In genomic region chr5:140213370-140213983, GRCh38 we compare ENCODE assay signal across 17 cellular contexts. TPM values are rescaled to one million over a fixed set of nuclear protein-coding genes. Genes with fewer than 3 reads are reported as not detected.
DNase-seq lines count a peak whose midpoint lies in the region; ATAC-seq and FAIRE-seq lines count a peak whose summit lies in the region.
"Had no signal": no experiment of that assay in that cellular context is flagged by ENCODE, and none has a peak within 500 bp of the region (broad histone marks: within the 10 kb centered on the region; RNA-seq: fewer than 3 reads in every experiment).

No MANE protein-coding gene starts in this region.

- peaks cover 0 to 2% (median 0%) of the 10 kb centered on the region in 3 donors for H3K27me3 Mint-ChIP-seq in immature natural killer cell (ENCODE audit: low read depth in 3 of 3)
- H3K27me3 Mint-ChIP-seq: naive thymus-derived CD8-positive, alpha-beta T cell had no signal

- ATAC-seq in GM18861 (IDR thresholded peaks at IDR 0.05; ENCODE audit: unreplicated experiment) (peak; percentile 57), GM21423 (IDR thresholded peaks at IDR 0.05; ENCODE audit: unreplicated experiment) (peak; percentile 59), HG03097 (IDR thresholded peaks at IDR 0.05; ENCODE audit: low FRiP score, unreplicated experiment) (peak; percentile 53), GM18511 (IDR thresholded peaks at IDR 0.05; ENCODE audit: unreplicated experiment) (no peak)
- ATAC-seq: left ventricle myocardium superior; naive thymus-derived CD8-positive, alpha-beta T cell; Panc1 had no signal

- DNase-seq in NCI-H2227 (lab: John Stamatoyannopoulos, UW; ENCODE audit: unreplicated experiment) (no peak), immature natural killer cell (no peak)
- DNase-seq: activated naive CD4-positive, alpha-beta T cell treated with anti-CD3 and anti-CD28 coated beads, Interleukin-2, amount 10 ng/mL, durations not matched to agents 7 days and 5 days; DMS53; effector memory CD4-positive, alpha-beta T cell; left ventricle myocardium superior; naive thymus-derived CD8-positive, alpha-beta T cell; NCI-H1436; NCI-H510A; stimulated activated CD8-positive, alpha-beta memory T cell treated with anti-CD3 and anti-CD28 coated beads, Interleukin-4, amount 100 ng/mL, for 48 hours; tibial artery had no signal

- no peaks in the 10 kb centered on the region for H3K9me3 Mint-ChIP-seq in immature natural killer cell
- H3K9me3 Mint-ChIP-seq: activated naive CD4-positive, alpha-beta T cell treated with anti-CD3 and anti-CD28 coated beads, Interleukin-2, amount 10 ng/mL, durations not matched to agents 7 days and 5 days; naive thymus-derived CD8-positive, alpha-beta T cell had no signal

- H3K27ac Mint-ChIP-seq in immature natural killer cell, result no peak overlapping the region
- H3K27ac Mint-ChIP-seq: activated naive CD4-positive, alpha-beta T cell treated with anti-CD3 and anti-CD28 coated beads, Interleukin-2, amount 10 ng/mL, durations not matched to agents 7 days and 5 days; naive thymus-derived CD8-positive, alpha-beta T cell had no signal

- peaks cover 10 to 20% of the 10 kb centered on the region in 2 donors for H3K4me1 Mint-ChIP-seq in immature natural killer cell

- H3K36me3 Mint-ChIP-seq in immature natural killer cell, result no peaks in the 10 kb centered on the region
- H3K36me3 Mint-ChIP-seq: activated naive CD4-positive, alpha-beta T cell treated with anti-CD3 and anti-CD28 coated beads, Interleukin-2, amount 10 ng/mL, durations not matched to agents 7 days and 5 days had no signal

- H3K4me3 Mint-ChIP-seq in immature natural killer cell, result no peak overlapping the region
- H3K4me3 Mint-ChIP-seq: activated naive CD4-positive, alpha-beta T cell treated with anti-CD3 and anti-CD28 coated beads, Interleukin-2, amount 10 ng/mL, durations not matched to agents 7 days and 5 days; naive thymus-derived CD8-positive, alpha-beta T cell had no signal

- peak; percentile 53 for FAIRE-seq in islet of Langerhans (lab: Jason Lieb, UNC)

RNA-seq across cellular contexts. Expression of gene CYSTM1, which starts 38.5 kb away (rescaled TPM):
- 10 to 100 TPM in 1 of 3 donors, 1 to 10 TPM in 2; 3.9 to 11.0 (median 7.1) TPM for polyA plus RNA-seq in immature natural killer cell
